In genomic region chr7:106614751-106615150, GRCh38 we compare ENCODE assay signal across 20 cellular contexts. TPM values are rescaled to one million over a fixed set of nuclear protein-coding genes. Genes with fewer than 3 reads are reported as not detected.
DNase-seq lines count a peak whose midpoint lies in the region; ATAC-seq and TF ChIP-seq lines count a peak whose summit lies in the region.
"Had no signal": no experiment of that assay in that cellular context is flagged by ENCODE, and none has a peak within 500 bp of the region (broad histone marks: within the 10 kb centered on the region; RNA-seq: fewer than 3 reads in every experiment).

No MANE protein-coding gene starts in this region.

- WGBS in IMR-90 (ENCODE audit: extremely low coverage in 2 of 2, insufficient read length in 1 of 2), 2 experiments, result no CpG with 5 or more reads among the region's 2 CpGs

- H2AK9ac ChIP-seq in IMR-90 (replicated peaks; ENCODE audit: low read depth, low read length, poor library complexity), result no peak overlapping the region

- POLR2A ChIA-PET in IMR-90 (lab: Charles Lee; ENCODE audit: unreplicated experiment), result no interaction called here

- H3K4me3 Mint-ChIP-seq in activated T-helper 2 cell treated with anti-CD3 and anti-CD28 coated beads, Interferon-gamma antibody, Interleukin-2, Interleukin-4, amounts not matched to agents 10 μg/mL and 5 μg/mL and 100 μg/mL, durations not matched to agents 14 hours and 24 hours and 36 hours (ENCODE audit: low read depth), result no peak overlapping the region
- H3K4me3 Mint-ChIP-seq: CD4-positive, CD25-positive, alpha-beta regulatory T cell; GM23338 had no signal

- no peak overlapping the region for H3K4me2 ChIP-seq in IMR-90 (ENCODE audit: low read depth, low read length)
- H3K4me2 ChIP-seq: GM23338 had no signal

- peak overlapping the region; percentile 39 to 56 for H4K8ac ChIP-seq in IMR-90 (ENCODE audit: low read depth in 2 of 2, low read length in 2 of 2)

- peak overlapping the region; percentile 84 for H2BK5ac ChIP-seq in IMR-90 (ENCODE audit: low read depth, low read length, poor library complexity, severe bottlenecking)

- peaks cover 22% of the 10 kb centered on the region for H3K4me1 ChIP-seq in IMR-90 (ENCODE audit: control insufficient read depth, insufficient read depth, low read length)
- H3K4me1 ChIP-seq in skeletal muscle tissue (ENCODE audit: control insufficient read depth in 3 of 3, insufficient read depth in 3 of 3, low read length in 3 of 3), result peaks cover 0 to 3% (median 0%) of the 10 kb centered on the region in 3 donors

- dilution Hi-C loops in IMR-90 (cut with HindIII; ENCODE audit: low sequenced_read_pairs, unreplicated experiment), result no loop called here

- peak overlapping the region; percentile 88 for H2BK120ac ChIP-seq in IMR-90 (ENCODE audit: low read depth, low read length)

- DNase-seq in AG10803 (ENCODE audit: low read depth) (peak; percentile 67), IMR-90 (no peak), fibroblast of villous mesenchyme (ENCODE audit: low read depth) (peak; percentile 22), GM13976 (ENCODE audit: low spot score) (no peak), NK-92 (lab: John Stamatoyannopoulos, UW; ENCODE audit: unreplicated experiment) (no peak), Ammon's horn (ENCODE audit: low spot score) (no peak)
- DNase-seq in activated T-helper 2 cell treated with anti-CD3 and anti-CD28 coated beads, Interferon-gamma antibody, Interleukin-2, Interleukin-4, amounts not matched to agents 10 μg/mL and 5 μg/mL and 100 μg/mL, durations not matched to agents 14 hours and 24 hours and 36 hours (ENCODE audit: low spot score), result no peak
- DNase-seq: CD4-positive, CD25-positive, alpha-beta regulatory T cell; Kasumi-1; MG63; NCI-H1417; NCI-H1694 treated with DMSO at 0.1 percent for 48 hours; NCI-H446 treated with DMSO at 0.1 percent for 48 hours; NCI-H526 treated with DMSO at 0.1 percent for 48 hours; NK-92 treated with Interleukin-12 subunit alpha and Interleukin-12 subunit beta, amount 100 ng/mL, for 24 hours; SIG-M5 had no signal

- in situ Hi-C loops in IMR-90 (cut with MboI; ENCODE audit: low sequenced_read_pairs) (no loop called here), GM13976 (cut with MboI; ENCODE audit: low sequenced_read_pairs, unreplicated experiment) (no loop called here)

- H3K4ac ChIP-seq in IMR-90 (ENCODE audit: low read depth, low read length), result peak overlapping the region; percentile 74

- peaks cover 0 to 4% of the 10 kb centered on the region in 2 experiments; a peak in 2 of 4 replicates for H3K79me1 ChIP-seq in IMR-90 (ENCODE audit: low read depth in 1 of 2, low read length in 2 of 2)

- no peaks in the 10 kb centered on the region for H4K20me1 ChIP-seq in IMR-90 (ENCODE audit: insufficient read depth, low read length)

- H3K14ac ChIP-seq in IMR-90 (replicated peaks; ENCODE audit: low read depth, low read length), result peak overlapping the region; percentile 81

- TF ChIP-seq POLR2A in IMR-90 (IDR thresholded peaks at IDR 0.05; ENCODE audit: low read depth, low read length), result no peak

- H3K9ac ChIP-seq in IMR-90 (ENCODE audit: low read depth, low read length) (no peak overlapping the region), skeletal muscle tissue (ENCODE audit: low read depth in 1 of 3, low read length in 3 of 3) (no peak overlapping the region)

- H2AK5ac ChIP-seq in IMR-90 (ENCODE audit: low read depth, low read length), result peak overlapping the region; percentile 48

- peak overlapping the region; percentile 67 for H3K18ac ChIP-seq in IMR-90 (ENCODE audit: low read depth, low read length)

- no peaks in the 10 kb centered on the region for H3K4me1 Mint-ChIP-seq in activated T-helper 2 cell treated with anti-CD3 and anti-CD28 coated beads, Interferon-gamma antibody, Interleukin-2, Interleukin-4, amounts not matched to agents 10 μg/mL and 5 μg/mL and 100 μg/mL, durations not matched to agents 14 hours and 24 hours and 36 hours (ENCODE audit: low read depth)
- H3K4me1 Mint-ChIP-seq: CD4-positive, CD25-positive, alpha-beta regulatory T cell had no signal

- H3K23ac ChIP-seq in IMR-90 (ENCODE audit: low read depth, low read length), result peak overlapping the region; percentile 62; the same call in 1 of the 2 replicates

- peaks cover 4% of the 10 kb centered on the region for H3K27me3 Mint-ChIP-seq in activated T-helper 2 cell treated with anti-CD3 and anti-CD28 coated beads, Interferon-gamma antibody, Interleukin-2, Interleukin-4, amounts not matched to agents 10 μg/mL and 5 μg/mL and 100 μg/mL, durations not matched to agents 14 hours and 24 hours and 36 hours (ENCODE audit: low read depth)

- CTCF ChIA-PET in IMR-90 (lab: Yijun Ruan, JAX), result no interaction called here

- H2BK20ac ChIP-seq in IMR-90 (ENCODE audit: low read depth, low read length), result peak overlapping the region; percentile 57

- peak overlapping the region; percentile 72; the same call in 1 of the 2 replicates for H3K27ac ChIP-seq in IMR-90 (ENCODE audit: insufficient read depth, low read length)
- peak overlapping the region; percentile 7 for H3K27ac ChIP-seq in skeletal muscle tissue (ENCODE audit: low read depth, low read length)

- no peak for TF ChIP-seq CTCF in AG10803 (conservative IDR thresholded peaks at IDR 0.05; ENCODE audit: low read length)
- no peak for TF ChIP-seq CTCF in IMR-90 (conservative IDR thresholded peaks at IDR 0.05; ENCODE audit: low read depth, low read length)
- no peak for TF ChIP-seq CTCF in fibroblast of villous mesenchyme (IDR thresholded peaks at IDR 0.05; ENCODE audit: insufficient read depth, low read depth, low read length)
- TF ChIP-seq CTCF in GM13976 (IDR thresholded peaks at IDR 0.05; ENCODE audit: borderline replicate concordance, control extremely low read depth, extremely low read depth, insufficient read depth, missing control alignments), result no peak

- H3K27ac Mint-ChIP-seq in activated T-helper 2 cell treated with anti-CD3 and anti-CD28 coated beads, Interferon-gamma antibody, Interleukin-2, Interleukin-4, amounts not matched to agents 10 μg/mL and 5 μg/mL and 100 μg/mL, durations not matched to agents 14 hours and 24 hours and 36 hours, result no peak overlapping the region
- H3K27ac Mint-ChIP-seq: CD4-positive, CD25-positive, alpha-beta regulatory T cell; GM23338 had no signal

- peaks cover 6% of the 10 kb centered on the region for H3K9me3 ChIP-seq in IMR-90 (ENCODE audit: control insufficient read depth, insufficient read depth, low read length)
- H3K9me3 ChIP-seq in skeletal muscle tissue (ENCODE audit: control insufficient read depth in 3 of 3, low read length in 3 of 3), result no peaks in the 10 kb centered on the region
- H3K9me3 ChIP-seq: MG63 had no signal

- TF ChIP-seq RAD21 in IMR-90 (IDR thresholded peaks at IDR 0.05; ENCODE audit: low read length), result no peak

- H3K9me3 Mint-ChIP-seq in activated T-helper 2 cell treated with anti-CD3 and anti-CD28 coated beads, Interferon-gamma antibody, Interleukin-2, Interleukin-4, amounts not matched to agents 10 μg/mL and 5 μg/mL and 100 μg/mL, durations not matched to agents 14 hours and 24 hours and 36 hours, result peaks cover 4% of the 10 kb centered on the region

- H4K91ac ChIP-seq in IMR-90 (ENCODE audit: insufficient read depth, low read depth, low read length), result peak overlapping the region; percentile 76

- peak overlapping the region; percentile 34 for H4K5ac ChIP-seq in IMR-90 (ENCODE audit: low read depth, low read length)

- no peak overlapping the region for H2AFZ ChIP-seq in IMR-90 (replicated peaks; ENCODE audit: low read length, poor library complexity)

- BruUV-seq in IMR-90 (replicated peaks; lab: Mats Ljungman, UMichigan), result no TSS peak

- H3K36me3 Mint-ChIP-seq in activated T-helper 2 cell treated with anti-CD3 and anti-CD28 coated beads, Interferon-gamma antibody, Interleukin-2, Interleukin-4, amounts not matched to agents 10 μg/mL and 5 μg/mL and 100 μg/mL, durations not matched to agents 14 hours and 24 hours and 36 hours (ENCODE audit: low read depth), result no peaks in the 10 kb centered on the region
- H3K36me3 Mint-ChIP-seq: CD4-positive, CD25-positive, alpha-beta regulatory T cell had no signal

- no peaks in the 10 kb centered on the region for H3K36me3 ChIP-seq in IMR-90 (ENCODE audit: control insufficient read depth, insufficient read depth, low read length)
- H3K36me3 ChIP-seq in skeletal muscle tissue (ENCODE audit: control insufficient read depth in 3 of 3, insufficient read depth in 3 of 3, low read length in 3 of 3), result no peaks in the 10 kb centered on the region
- H3K36me3 ChIP-seq: MG63 had no signal

- ATAC-seq in IMR-90 (ENCODE audit: low read depth), result no peak
- ATAC-seq: GM23338, HCT116, Panc1 had no signal

- H3K56ac ChIP-seq in IMR-90 (ENCODE audit: extremely low read depth, insufficient read depth, low read length), result no peak overlapping the region; the same call in 1 of the 2 replicates

- H3K4me3 ChIP-seq in AG10803 (ENCODE audit: low read length) (no peak overlapping the region), IMR-90 (ENCODE audit: insufficient read depth, low read depth, low read length) (no peak overlapping the region), fibroblast of villous mesenchyme (ENCODE audit: low read depth, low read length) (no peak overlapping the region), skeletal muscle tissue (ENCODE audit: low read length in 3 of 3) (no peak overlapping the region)
- H3K4me3 ChIP-seq: GM23338, MG63 had no signal

- intact Hi-C loops in IMR-90 (cut with micrococcal nuclease), result loop anchor here (5.0 kb wide), 1 partner anchor 38 kb away; no protein-coding TSS in a partner anchor
- intact Hi-C loops in activated T-helper 2 cell treated with anti-CD3 and anti-CD28 coated beads, Interferon-gamma antibody, Interleukin-2, Interleukin-4, amounts not matched to agents 10 μg/mL and 5 μg/mL and 100 μg/mL, durations not matched to agents 14 hours and 24 hours and 36 hours (cut with micrococcal nuclease), result no loop called here

- peak overlapping the region; percentile 90; the same call in 2 of the 3 replicates for H2BK15ac ChIP-seq in IMR-90 (ENCODE audit: low read depth, low read length)

- H3K27me3 ChIP-seq in IMR-90 (ENCODE audit: control insufficient read depth, insufficient read depth, low read length) (no peaks in the 10 kb centered on the region), skeletal muscle tissue (ENCODE audit: control insufficient read depth in 3 of 3, insufficient read depth in 3 of 3, low read length in 3 of 3) (no peaks in the 10 kb centered on the region)
- H3K27me3 ChIP-seq: MG63 had no signal

- H3K9me1 ChIP-seq in IMR-90 (ENCODE audit: insufficient read depth, low read length), result peaks cover 4% of the 10 kb centered on the region; the same call in 1 of the 2 replicates

RNA-seq across cellular contexts. Expression of gene CCDC71L, which starts 46.2 kb away (rescaled TPM):
- 19.2 and 20.6 TPM in 2 replicates for total RNA-seq in IMR-90 (2012; rRNA removed)
- polyA plus RNA-seq in IMR-90 (2012; rRNA removed), result 19.7 and 23.8 TPM in 2 replicates
- 21.1 and 39.8 TPM in 2 replicates for polyA plus RNA-seq in IMR-90 (2012; cell fraction: cytosol; rRNA removed)
- 8.1 and 11.2 TPM in 2 replicates for polyA plus RNA-seq in IMR-90 (2012; cell fraction: nucleus; rRNA removed; ENCODE audit: low replicate concordance)
- total RNA-seq in fibroblast of villous mesenchyme, result 50.3 and 58.7 TPM in 2 replicates
- total RNA-seq in skeletal muscle tissue, result 5.2 TPM
- total RNA-seq in activated T-helper 2 cell treated with anti-CD3 and anti-CD28 coated beads, Interferon-gamma antibody, Interleukin-2, Interleukin-4, amounts not matched to agents 10 μg/mL and 5 μg/mL and 100 μg/mL, durations not matched to agents 14 hours and 24 hours and 36 hours, result 17.4 and 18.4 TPM in 2 replicates

Comparison
In these comparisons a context has a peak if more than half of its experiments do, and no peak if none do; other contexts are left out.
1. DNase-seq: peak in AG10803 (single experiment) and fibroblast of villous mesenchyme (single experiment); none in IMR-90 (single experiment), GM13976 (single experiment), activated T-helper 2 cell treated with anti-CD3 and anti-CD28 coated beads, Interferon-gamma antibody, Interleukin-2, Interleukin-4, amounts not matched to agents 10 μg/mL and 5 μg/mL and 100 μg/mL, durations not matched to agents 14 hours and 24 hours and 36 hours (single experiment), NK-92 (single experiment) and Ammon's horn (single experiment).